ENCODE assay signal across 8 cellular contexts in the genomic region with DNA sequence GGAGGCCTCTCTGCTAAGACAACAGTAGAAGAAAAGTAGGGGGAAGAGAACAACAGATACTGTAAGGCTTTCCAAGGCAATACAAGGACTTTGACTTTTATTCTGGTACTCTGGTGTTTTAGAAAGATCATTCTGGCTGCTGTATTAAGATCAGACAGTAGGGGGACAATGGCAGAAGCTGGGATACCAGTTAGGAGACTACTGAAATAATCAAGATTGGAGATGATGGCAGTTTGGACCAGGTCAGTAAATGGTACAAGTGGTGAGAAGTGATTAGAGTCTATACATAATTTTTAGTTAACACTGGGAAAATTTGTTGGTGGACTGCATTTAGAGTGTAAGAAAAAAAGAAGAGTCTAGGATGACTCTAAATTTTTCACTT.
DNase-seq lines count a peak whose midpoint lies in the region; ATAC-seq and TF ChIP-seq lines count a peak whose summit lies in the region.

No MANE protein-coding gene starts in this region.

- ATAC-seq in HG02840 (IDR thresholded peaks at IDR 0.05; ENCODE audit: low FRiP score, unreplicated experiment) = no peak

- H3K9me3 ChIP-seq in WERI-Rb-1 (ENCODE audit: severe bottlenecking) = no peaks in the 10 kb centered on the region

- no peaks in the 10 kb centered on the region for H3K27me3 ChIP-seq in WERI-Rb-1 (ENCODE audit: insufficient read depth, low read depth, severe bottlenecking)

- peak; percentile 26; the same call in 1 of the 2 replicates for TF ChIP-seq CTCF in WERI-Rb-1 (IDR thresholded peaks at IDR 0.05; ENCODE audit: low read depth, low read length)

- H3K27ac ChIP-seq in WERI-Rb-1 = no peak overlapping the region
- no peak overlapping the region for H3K27ac ChIP-seq in caudate nucleus (ENCODE audit: low read depth, low read length)

- H3K36me3 ChIP-seq in WERI-Rb-1 = peaks cover 12% of the 10 kb centered on the region

- DNase-seq in NOMO-1 treated with DMSO at 0.1 percent for 48 hours (lab: John Stamatoyannopoulos, UW; ENCODE audit: unreplicated experiment) = peak; percentile 11
- DNase-seq in NOMO-1 (lab: John Stamatoyannopoulos, UW; ENCODE audit: unreplicated experiment in 2 of 2) = no peak
- peak; percentile 11 for DNase-seq in HPDE6-E6E7 (ENCODE audit: extremely low spot score)
- no peak for DNase-seq in WERI-Rb-1
- DNase-seq in iris pigment epithelial cell (ENCODE audit: low read depth) = peak; percentile 48
- no peak for DNase-seq in caudate nucleus (lab: John Stamatoyannopoulos, UW)
- no peak for DNase-seq in effector CD8-positive, alpha-beta T cell (lab: John Stamatoyannopoulos, UW)

- no peak overlapping the region for H3K4me3 ChIP-seq in WERI-Rb-1 (ENCODE audit: low read depth, low read length)

Comparison
In these comparisons a context has a peak if more than half of its experiments do, and no peak if none do; other contexts are left out.
1. DNase-seq: peak in NOMO-1 treated with DMSO at 0.1 percent for 48 hours (single experiment), HPDE6-E6E7 (single experiment) and iris pigment epithelial cell (single experiment); none in NOMO-1 (0 of 2), WERI-Rb-1 (single experiment), caudate nucleus (0 of 61) and effector CD8-positive, alpha-beta T cell (single experiment).